ENCODE assay signal across 6 cellular contexts in the genomic region with DNA sequence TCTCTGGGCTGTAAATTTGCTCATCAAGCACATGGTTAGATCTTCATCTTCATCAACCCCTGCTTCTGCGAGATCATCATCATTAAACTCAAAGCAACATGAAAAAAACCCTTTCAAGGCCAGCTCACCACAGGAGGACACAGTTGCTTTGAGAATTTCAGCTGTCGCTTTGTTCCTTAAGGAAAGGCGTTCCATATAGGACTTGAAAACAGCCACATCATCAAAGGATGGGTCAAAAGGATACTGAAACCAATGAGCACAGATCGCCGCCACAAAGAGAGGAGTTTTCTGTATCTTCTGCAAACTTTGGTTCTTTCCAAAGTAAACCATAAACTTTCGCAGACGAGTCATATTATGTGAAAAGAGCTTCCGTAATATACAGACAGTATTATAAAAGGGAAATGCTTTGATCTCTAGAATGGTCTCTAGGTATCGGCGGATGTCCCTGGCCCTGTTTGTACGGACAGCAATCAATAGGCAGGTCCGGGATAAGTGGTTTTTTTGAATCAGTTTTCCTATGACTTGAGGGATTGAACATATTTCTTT. TPM values are rescaled to one million over a fixed set of nuclear protein-coding genes. Genes with fewer than 3 reads are reported as not detected.
A peak's percentile ranks its signal among the peaks of the same experiment; 100 is the strongest.
DNase-seq lines count a peak whose midpoint lies in the region; ATAC-seq lines count a peak whose summit lies in the region.
"Not testable (repeated sequence)": the region's sequence is repeated elsewhere in the genome, so short reads cannot be mapped to it uniquely, and the experiment has no call there.

No MANE protein-coding gene starts in this region.

- peak; percentile 12 for ATAC-seq in activated CD4-positive, alpha-beta T cell treated with anti-CD3 and anti-CD28 coated beads for 36 hours
- peak; percentile 37 to 48 for ATAC-seq in activated T-cell treated with anti-CD3 and anti-CD28 coated beads, Interleukin-2, amount 50 U/mL, for 72 hours (replicated peaks in 1 of 2)
- peak; percentile 71 for ATAC-seq in activated T-helper 17 cell treated with anti-CD3 and anti-CD28 coated beads, Interleukin-2, amount 50 U/mL, for 72 hours (replicated peaks)
- peak; percentile 31 to 59 for ATAC-seq in activated naive CD4-positive, alpha-beta T cell treated with anti-CD3 and anti-CD28 coated beads, Interleukin-2, amount 50 U/mL, for 72 hours
- ATAC-seq in activated naive CD8-positive, alpha-beta T cell treated with anti-CD3 and anti-CD28 coated beads, Interleukin-2, amount 50 U/mL, for 24 hours: peak; percentile 15
- ATAC-seq in stimulated activated naive CD8-positive, alpha-beta T cell treated with anti-CD3 and anti-CD28 coated beads, Interleukin-15, amount 100 ng/mL, for 72 hours: peak; percentile 59

- POLR2A ChIA-PET in activated CD4-positive, alpha-beta T cell treated with anti-CD3 and anti-CD28 coated beads for 36 hours (lab: Charles Lee): not testable (repeated sequence)

- not testable (repeated sequence) for H3K4me3 Mint-ChIP-seq in activated CD4-positive, alpha-beta T cell treated with anti-CD3 and anti-CD28 coated beads for 36 hours; activated T-cell treated with anti-CD3 and anti-CD28 coated beads, Interleukin-2, amount 50 U/mL, for 72 hours; activated T-helper 17 cell treated with anti-CD3 and anti-CD28 coated beads, Interleukin-2, amount 50 U/mL, for 72 hours; activated naive CD8-positive, alpha-beta T cell treated with anti-CD3 and anti-CD28 coated beads, Interleukin-2, amount 50 U/mL, for 24 hours; stimulated activated naive CD8-positive, alpha-beta T cell treated with anti-CD3 and anti-CD28 coated beads, Interleukin-15, amount 100 ng/mL, for 72 hours

- H3K27ac Mint-ChIP-seq in activated CD4-positive, alpha-beta T cell treated with anti-CD3 and anti-CD28 coated beads for 36 hours; activated T-cell treated with anti-CD3 and anti-CD28 coated beads, Interleukin-2, amount 50 U/mL, for 72 hours; activated T-helper 17 cell treated with anti-CD3 and anti-CD28 coated beads, Interleukin-2, amount 50 U/mL, for 72 hours; activated naive CD4-positive, alpha-beta T cell treated with anti-CD3 and anti-CD28 coated beads, Interleukin-2, amount 50 U/mL, for 72 hours; activated naive CD8-positive, alpha-beta T cell treated with anti-CD3 and anti-CD28 coated beads, Interleukin-2, amount 50 U/mL, for 24 hours; stimulated activated naive CD8-positive, alpha-beta T cell treated with anti-CD3 and anti-CD28 coated beads, Interleukin-15, amount 100 ng/mL, for 72 hours: not testable (repeated sequence)

- not testable (repeated sequence) for H3K36me3 Mint-ChIP-seq in activated CD4-positive, alpha-beta T cell treated with anti-CD3 and anti-CD28 coated beads for 36 hours (ENCODE audit: low read depth); activated T-cell treated with anti-CD3 and anti-CD28 coated beads, Interleukin-2, amount 50 U/mL, for 72 hours (ENCODE audit: insufficient read depth in 2 of 2); activated T-helper 17 cell treated with anti-CD3 and anti-CD28 coated beads, Interleukin-2, amount 50 U/mL, for 72 hours (ENCODE audit: low read depth); activated naive CD4-positive, alpha-beta T cell treated with anti-CD3 and anti-CD28 coated beads, Interleukin-2, amount 50 U/mL, for 72 hours; activated naive CD8-positive, alpha-beta T cell treated with anti-CD3 and anti-CD28 coated beads, Interleukin-2, amount 50 U/mL, for 24 hours (ENCODE audit: low read depth)

- intact Hi-C loops in activated CD4-positive, alpha-beta T cell treated with anti-CD3 and anti-CD28 coated beads for 36 hours (cut with DNase I, micrococcal nuclease): not testable (repeated sequence)

- not testable (repeated sequence) for DNase-seq in activated CD4-positive, alpha-beta T cell treated with anti-CD3 and anti-CD28 coated beads for 36 hours; activated T-cell treated with anti-CD3 and anti-CD28 coated beads, Interleukin-2, amount 50 U/mL, for 72 hours; activated naive CD4-positive, alpha-beta T cell treated with anti-CD3 and anti-CD28 coated beads, Interleukin-2, amount 50 U/mL, for 72 hours (ENCODE audit: low spot score in 2 of 2); activated naive CD8-positive, alpha-beta T cell treated with anti-CD3 and anti-CD28 coated beads, Interleukin-2, amount 50 U/mL, for 24 hours; stimulated activated naive CD8-positive, alpha-beta T cell treated with anti-CD3 and anti-CD28 coated beads, Interleukin-15, amount 100 ng/mL, for 72 hours

- CTCF ChIA-PET in activated CD4-positive, alpha-beta T cell treated with anti-CD3 and anti-CD28 coated beads for 36 hours (lab: Charles Lee): not testable (repeated sequence)

- H3K27me3 Mint-ChIP-seq in activated CD4-positive, alpha-beta T cell treated with anti-CD3 and anti-CD28 coated beads for 36 hours; activated T-cell treated with anti-CD3 and anti-CD28 coated beads, Interleukin-2, amount 50 U/mL, for 72 hours (ENCODE audit: low read depth); activated T-helper 17 cell treated with anti-CD3 and anti-CD28 coated beads, Interleukin-2, amount 50 U/mL, for 72 hours; activated naive CD8-positive, alpha-beta T cell treated with anti-CD3 and anti-CD28 coated beads, Interleukin-2, amount 50 U/mL, for 24 hours; stimulated activated naive CD8-positive, alpha-beta T cell treated with anti-CD3 and anti-CD28 coated beads, Interleukin-15, amount 100 ng/mL, for 72 hours: not testable (repeated sequence)

- H3K9me3 Mint-ChIP-seq in activated CD4-positive, alpha-beta T cell treated with anti-CD3 and anti-CD28 coated beads for 36 hours (ENCODE audit: low read depth); activated T-cell treated with anti-CD3 and anti-CD28 coated beads, Interleukin-2, amount 50 U/mL, for 72 hours; activated T-helper 17 cell treated with anti-CD3 and anti-CD28 coated beads, Interleukin-2, amount 50 U/mL, for 72 hours; activated naive CD4-positive, alpha-beta T cell treated with anti-CD3 and anti-CD28 coated beads, Interleukin-2, amount 50 U/mL, for 72 hours; activated naive CD8-positive, alpha-beta T cell treated with anti-CD3 and anti-CD28 coated beads, Interleukin-2, amount 50 U/mL, for 24 hours; stimulated activated naive CD8-positive, alpha-beta T cell treated with anti-CD3 and anti-CD28 coated beads, Interleukin-15, amount 100 ng/mL, for 72 hours: not testable (repeated sequence)

- not testable (repeated sequence) for H3K4me1 Mint-ChIP-seq in activated CD4-positive, alpha-beta T cell treated with anti-CD3 and anti-CD28 coated beads for 36 hours; activated T-cell treated with anti-CD3 and anti-CD28 coated beads, Interleukin-2, amount 50 U/mL, for 72 hours (ENCODE audit: low read depth); activated T-helper 17 cell treated with anti-CD3 and anti-CD28 coated beads, Interleukin-2, amount 50 U/mL, for 72 hours; activated naive CD8-positive, alpha-beta T cell treated with anti-CD3 and anti-CD28 coated beads, Interleukin-2, amount 50 U/mL, for 24 hours; stimulated activated naive CD8-positive, alpha-beta T cell treated with anti-CD3 and anti-CD28 coated beads, Interleukin-15, amount 100 ng/mL, for 72 hours

RNA-seq across cellular contexts. Expression of a gene that starts 42.3 kb away (rescaled TPM):
- total RNA-seq in activated CD4-positive, alpha-beta T cell treated with anti-CD3 and anti-CD28 coated beads for 36 hours: 10 to 100 TPM; 22.7 to 26.9 TPM
- 10 to 100 TPM; 24.1 to 30.0 TPM for total RNA-seq in activated T-cell treated with anti-CD3 and anti-CD28 coated beads, Interleukin-2, amount 50 U/mL, for 72 hours
- total RNA-seq in activated T-helper 17 cell treated with anti-CD3 and anti-CD28 coated beads, Interleukin-2, amount 50 U/mL, for 72 hours: 10 to 100 TPM; 36.7 to 38.8 TPM
- total RNA-seq in activated naive CD4-positive, alpha-beta T cell treated with anti-CD3 and anti-CD28 coated beads, Interleukin-2, amount 50 U/mL, for 72 hours: 10 to 100 TPM; 25.4 to 91.1 TPM

Comparison
In these comparisons a context has a peak if more than half of its experiments do, and no peak if none do; other contexts are left out.
1. ATAC-seq: peak in every context shown above with its lines; median percentile 71 in activated T-helper 17 cell treated with anti-CD3 and anti-CD28 coated beads, Interleukin-2, amount 50 U/mL, for 72 hours; 59 in stimulated activated naive CD8-positive, alpha-beta T cell treated with anti-CD3 and anti-CD28 coated beads, Interleukin-15, amount 100 ng/mL, for 72 hours; 45 in activated naive CD4-positive, alpha-beta T cell treated with anti-CD3 and anti-CD28 coated beads, Interleukin-2, amount 50 U/mL, for 72 hours; 42 in activated T-cell treated with anti-CD3 and anti-CD28 coated beads, Interleukin-2, amount 50 U/mL, for 72 hours; 15 in activated naive CD8-positive, alpha-beta T cell treated with anti-CD3 and anti-CD28 coated beads, Interleukin-2, amount 50 U/mL, for 24 hours; 12 in activated CD4-positive, alpha-beta T cell treated with anti-CD3 and anti-CD28 coated beads for 36 hours.